In genomic region chr15:51647128-51647562, GRCh38 we compare ENCODE assay signal across 1 cellular context.
A peak's percentile ranks its signal among the peaks of the same experiment; 100 is the strongest.
TF ChIP-seq lines count a peak whose summit lies in the region.

No MANE protein-coding gene starts in this region.

TF ChIP-seq in K562, 482 proteins besides CTCF, POLR2A, EP300 and RAD21 (continued from another document and continues in another):
- peak; percentile 91 for TF ChIP-seq EHMT2 (IDR thresholded peaks at IDR 0.05)
- peak; percentile 82; the same call in 1 of the 2 replicates for TF ChIP-seq SMAD3 (CRISPR knock-in tag; conservative IDR thresholded peaks at IDR 0.05)
- no peak for TF ChIP-seq ID3 (CRISPR knock-in tag; IDR thresholded peaks at IDR 0.05)
- TF ChIP-seq ID3 (tag; IDR thresholded peaks at IDR 0.05), result 0 out of 2 replicates have a peak, but pooled peaks have one; percentile 50
- 0 out of 2 replicates have a peak, but pooled peaks have one; percentile 67 for TF ChIP-seq FOXJ2 (tag; IDR thresholded peaks at IDR 0.05)
- peak; percentile 81; the same call in 1 of the 2 replicates for TF ChIP-seq GATAD2A (IDR thresholded peaks at IDR 0.05)
- TF ChIP-seq PKNOX1 (IDR thresholded peaks at IDR 0.05), result peak; percentile 66
- TF ChIP-seq PBX2 (CRISPR knock-in tag; IDR thresholded peaks at IDR 0.05; ENCODE audit: low read depth), result no peak
- no peak for TF ChIP-seq PBX2 (tag; conservative IDR thresholded peaks at IDR 0.05; ENCODE audit: low read depth)
- TF ChIP-seq NR2F6 (CRISPR knock-in tag; IDR thresholded peaks at IDR 0.05), result 0 out of 2 replicates have a peak, but pooled peaks have one; percentile 70
- no peak for TF ChIP-seq ZNF512 (tag; IDR thresholded peaks at IDR 0.05)
- TF ChIP-seq TAF9B (IDR thresholded peaks at IDR 0.05; ENCODE audit: partially characterized antibody), result peak; percentile 64
- TF ChIP-seq, protein P1, sequence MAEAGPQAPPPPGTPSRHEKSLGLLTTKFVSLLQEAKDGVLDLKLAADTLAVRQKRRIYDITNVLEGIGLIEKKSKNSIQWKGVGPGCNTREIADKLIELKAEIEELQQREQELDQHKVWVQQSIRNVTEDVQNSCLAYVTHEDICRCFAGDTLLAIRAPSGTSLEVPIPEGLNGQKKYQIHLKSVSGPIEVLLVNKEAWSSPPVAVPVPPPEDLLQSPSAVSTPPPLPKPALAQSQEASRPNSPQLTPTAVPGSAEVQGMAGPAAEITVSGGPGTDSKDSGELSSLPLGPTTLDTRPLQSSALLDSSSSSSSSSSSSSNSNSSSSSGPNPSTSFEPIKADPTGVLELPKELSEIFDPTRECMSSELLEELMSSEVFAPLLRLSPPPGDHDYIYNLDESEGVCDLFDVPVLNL (CRISPR knock-in tag; IDR thresholded peaks at IDR 0.05; ENCODE audit: low read depth), result no peak
- peak; percentile 75; the same call in 1 of the 2 replicates for TF ChIP-seq ZEB2 (IDR thresholded peaks at IDR 0.05)
- TF ChIP-seq, protein P2, sequence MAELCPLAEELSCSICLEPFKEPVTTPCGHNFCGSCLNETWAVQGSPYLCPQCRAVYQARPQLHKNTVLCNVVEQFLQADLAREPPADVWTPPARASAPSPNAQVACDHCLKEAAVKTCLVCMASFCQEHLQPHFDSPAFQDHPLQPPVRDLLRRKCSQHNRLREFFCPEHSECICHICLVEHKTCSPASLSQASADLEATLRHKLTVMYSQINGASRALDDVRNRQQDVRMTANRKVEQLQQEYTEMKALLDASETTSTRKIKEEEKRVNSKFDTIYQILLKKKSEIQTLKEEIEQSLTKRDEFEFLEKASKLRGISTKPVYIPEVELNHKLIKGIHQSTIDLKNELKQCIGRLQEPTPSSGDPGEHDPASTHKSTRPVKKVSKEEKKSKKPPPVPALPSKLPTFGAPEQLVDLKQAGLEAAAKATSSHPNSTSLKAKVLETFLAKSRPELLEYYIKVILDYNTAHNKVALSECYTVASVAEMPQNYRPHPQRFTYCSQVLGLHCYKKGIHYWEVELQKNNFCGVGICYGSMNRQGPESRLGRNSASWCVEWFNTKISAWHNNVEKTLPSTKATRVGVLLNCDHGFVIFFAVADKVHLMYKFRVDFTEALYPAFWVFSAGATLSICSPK (IDR thresholded peaks at IDR 0.05; ENCODE audit: borderline replicate concordance), result no peak
- TF ChIP-seq TAF7 (tag; IDR thresholded peaks at IDR 0.05), result no peak
- peak; percentile 82; the same call in 1 of the 2 replicates for TF ChIP-seq MAFF (IDR thresholded peaks at IDR 0.05; ENCODE audit: low read length)
- peak; percentile 94 for TF ChIP-seq ZNF766 (CRISPR knock-in tag; conservative IDR thresholded peaks at IDR 0.05)
- peak; percentile 59; the same call in 1 of the 2 replicates for TF ChIP-seq DDX20 (tag; IDR thresholded peaks at IDR 0.05; ENCODE audit: low read depth)
- TF ChIP-seq EP400 (IDR thresholded peaks at IDR 0.05), result peak; percentile 59; the same call in 1 of the 2 replicates
- peak; percentile 89 for TF ChIP-seq LEF1 (IDR thresholded peaks at IDR 0.05)
- TF ChIP-seq ARID1B (IDR thresholded peaks at IDR 0.05), result peak; percentile 98
- no peak for TF ChIP-seq RFX7 (CRISPR knock-in tag; IDR thresholded peaks at IDR 0.05)
- TF ChIP-seq SMARCA4 (IDR thresholded peaks at IDR 0.05), result peak; percentile 98
- TF ChIP-seq STAT5A (IDR thresholded peaks at IDR 0.05; ENCODE audit: borderline replicate concordance, low read length), result peak; percentile 92
- TF ChIP-seq ZNF77 (CRISPR knock-in tag; IDR thresholded peaks at IDR 0.05), result no peak
- TF ChIP-seq ZNF589 (CRISPR knock-in tag; IDR thresholded peaks at IDR 0.05; ENCODE audit: low read depth), result peak; percentile 88
- TF ChIP-seq MECOM (CRISPR knock-in tag; IDR thresholded peaks at IDR 0.05), result no peak
- peak; percentile 86 for TF ChIP-seq CTBP1 (IDR thresholded peaks at IDR 0.05; ENCODE audit: borderline replicate concordance)
- TF ChIP-seq RAD51 (IDR thresholded peaks at IDR 0.05; ENCODE audit: borderline replicate concordance, low read depth), result peak; percentile 59; the same call in 1 of the 2 replicates
- peak; percentile 74 for TF ChIP-seq ZBTB9 (CRISPR knock-in tag; IDR thresholded peaks at IDR 0.05)
- TF ChIP-seq MEF2D (tag; conservative IDR thresholded peaks at IDR 0.05; ENCODE audit: low read depth), result peak; percentile 72
- TF ChIP-seq, protein P3, sequence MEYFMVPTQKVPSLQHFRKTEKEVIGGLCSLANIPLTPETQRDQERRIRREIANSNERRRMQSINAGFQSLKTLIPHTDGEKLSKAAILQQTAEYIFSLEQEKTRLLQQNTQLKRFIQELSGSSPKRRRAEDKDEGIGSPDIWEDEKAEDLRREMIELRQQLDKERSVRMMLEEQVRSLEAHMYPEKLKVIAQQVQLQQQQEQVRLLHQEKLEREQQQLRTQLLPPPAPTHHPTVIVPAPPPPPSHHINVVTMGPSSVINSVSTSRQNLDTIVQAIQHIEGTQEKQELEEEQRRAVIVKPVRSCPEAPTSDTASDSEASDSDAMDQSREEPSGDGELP (CRISPR knock-in tag; IDR thresholded peaks at IDR 0.05; ENCODE audit: borderline replicate concordance), result 0 out of 2 replicates have a peak, but pooled peaks have one; percentile 16
- TF ChIP-seq DMBX1 (CRISPR knock-in tag; IDR thresholded peaks at IDR 0.05; ENCODE audit: borderline replicate concordance), result peak; percentile 78
- TF ChIP-seq PHB2 (IDR thresholded peaks at IDR 0.05; ENCODE audit: low read depth), result peak; percentile 82
- TF ChIP-seq PPARD (CRISPR knock-in tag; IDR thresholded peaks at IDR 0.05), result no peak
- TF ChIP-seq TOE1 (IDR thresholded peaks at IDR 0.05; ENCODE audit: borderline replicate concordance), result peak; percentile 58; the same call in 1 of the 2 replicates
- TF ChIP-seq TOE1 (CRISPR knock-in tag; IDR thresholded peaks at IDR 0.05; ENCODE audit: borderline replicate concordance, low read depth), result no peak
- peak; percentile 87 for TF ChIP-seq JUND (IDR thresholded peaks at IDR 0.05; ENCODE audit: borderline replicate concordance, low read depth, low read length)
- peak; percentile 86; the same call in 1 of the 3 replicates for TF ChIP-seq JUND (tag; IDR thresholded peaks at IDR 0.05; ENCODE audit: borderline replicate concordance, low read depth, low read length)
- TF ChIP-seq MTA1 (IDR thresholded peaks at IDR 0.05; ENCODE audit: borderline replicate concordance), result peak; percentile 84
- peak; percentile 73; the same call in 1 of the 2 replicates for TF ChIP-seq BCOR (IDR thresholded peaks at IDR 0.05)
- peak; percentile 98 for TF ChIP-seq CBFA2T2 (conservative IDR thresholded peaks at IDR 0.05)
- peak; percentile 74; the same call in 1 of the 2 replicates for TF ChIP-seq HBP1 (CRISPR knock-in tag; IDR thresholded peaks at IDR 0.05)
- TF ChIP-seq SOX6 (IDR thresholded peaks at IDR 0.05), result peak; percentile 95
- peak; percentile 80; the same call in 1 of the 2 replicates for TF ChIP-seq ZNF175 (CRISPR knock-in tag; IDR thresholded peaks at IDR 0.05; ENCODE audit: low read depth)
- TF ChIP-seq FUS (optimal IDR thresholded peaks at IDR 0.05; ENCODE audit: low read depth, low read length), result no peak
- TF ChIP-seq ZNF197 (CRISPR knock-in tag; IDR thresholded peaks at IDR 0.05; ENCODE audit: low read depth), result peak; percentile 75; the same call in 1 of the 2 replicates
- TF ChIP-seq TAL1 (IDR thresholded peaks at IDR 0.05), result peak; percentile 96
- TF ChIP-seq TRIM24 (IDR thresholded peaks at IDR 0.05), result peak; percentile 93 to 95
- TF ChIP-seq ZKSCAN1 (IDR thresholded peaks at IDR 0.05; ENCODE audit: low read depth, low read length), result peak; percentile 40; the same call in 1 of the 2 replicates
- TF ChIP-seq ZNF311 (CRISPR knock-in tag; IDR thresholded peaks at IDR 0.05), result peak; percentile 80
- peak; percentile 69; the same call in 1 of the 2 replicates for TF ChIP-seq SPI1 (IDR thresholded peaks at IDR 0.05; ENCODE audit: borderline replicate concordance, low read depth, low read length)
- TF ChIP-seq ETV6 (IDR thresholded peaks at IDR 0.05; ENCODE audit: borderline replicate concordance in 1 of 2, low read depth in 2 of 2, low read length in 1 of 2), result peak; percentile 20 to 95; a peak in 2 of 4 replicates
- no peak for TF ChIP-seq ETV6 (CRISPR knock-in tag; IDR thresholded peaks at IDR 0.05; ENCODE audit: borderline replicate concordance)
- no peak for TF ChIP-seq ZBTB5 (IDR thresholded peaks at IDR 0.05)
- 0 out of 2 replicates have a peak, but pooled peaks have one; percentile 10 for TF ChIP-seq L3MBTL2 (IDR thresholded peaks at IDR 0.05)
- TF ChIP-seq OTX1 (CRISPR knock-in tag; IDR thresholded peaks at IDR 0.05), result 0 out of 2 replicates have a peak, but pooled peaks have one; percentile 26
- no peak for TF ChIP-seq ZNF224 (CRISPR knock-in tag; IDR thresholded peaks at IDR 0.05)
- peak; percentile 97 for TF ChIP-seq NCOR1 (IDR thresholded peaks at IDR 0.05)
- no peak for TF ChIP-seq SP2 (IDR thresholded peaks at IDR 0.05; ENCODE audit: extremely low read depth, low read depth, low read length, poor library complexity, severe bottlenecking)
